Comparison of ENCODE assay signal across 11 cellular contexts in genomic region chr12:6224550-6224949, GRCh38. TPM values are rescaled to one million over a fixed set of nuclear protein-coding genes. Genes with fewer than 3 reads are reported as not detected.
DNase-seq lines count a peak whose midpoint lies in the region; ATAC-seq and TF ChIP-seq lines count a peak whose summit lies in the region.
"Had no signal": no experiment of that assay in that cellular context is flagged by ENCODE, and none has a peak within 500 bp of the region (broad histone marks: within the 10 kb centered on the region; RNA-seq: fewer than 3 reads in every experiment).

No MANE protein-coding gene starts in this region.

- intact Hi-C loops in Caco-2 (cut with micrococcal nuclease; ENCODE audit: unreplicated experiment), result no loop called here

- H3K4me3 ChIP-seq in Caco-2 (ENCODE audit: low read depth, low read length) (no peak overlapping the region), retinal pigment epithelial cell (ENCODE audit: low read length) (no peak overlapping the region)

- H3K9me3 Mint-ChIP-seq in Caco-2 (ENCODE audit: unreplicated experiment), result no peaks in the 10 kb centered on the region

- peaks cover 74% of the 10 kb centered on the region for H3K4me1 ChIP-seq in Caco-2

- H3K36me3 Mint-ChIP-seq in Caco-2 (ENCODE audit: insufficient read depth, unreplicated experiment), result peaks cover 31% of the 10 kb centered on the region

- H3K4me3 Mint-ChIP-seq in Caco-2 (ENCODE audit: unreplicated experiment), result no peak overlapping the region

- peaks cover 56% of the 10 kb centered on the region for H3K4me1 Mint-ChIP-seq in Caco-2 (ENCODE audit: low read depth, unreplicated experiment)

- no peaks in the 10 kb centered on the region for H3K27me3 Mint-ChIP-seq in Caco-2 (ENCODE audit: insufficient read depth, unreplicated experiment)

- no peaks in the 10 kb centered on the region for H3K27me3 ChIP-seq in Caco-2 (replicated peaks; ENCODE audit: control insufficient read depth, insufficient read depth, low read length)

- peak overlapping the region; percentile 73 for H3K27ac Mint-ChIP-seq in Caco-2 (ENCODE audit: unreplicated experiment)

- POLR2A ChIA-PET in Caco-2 (lab: Charles Lee), result no interaction called here

- ATAC-seq in SK-N-SH treated with all-trans-retinoic acid at 6 μM for 48 hours (peak; percentile 67), HG03378 (IDR thresholded peaks at IDR 0.05; ENCODE audit: unreplicated experiment) (no peak)

- CTCF ChIA-PET in Caco-2 (lab: Charles Lee), result no interaction called here

- BruUV-seq in Caco-2 (replicated peaks; lab: Mats Ljungman, UMichigan), result no TSS peak

- H3K36me3 ChIP-seq in Caco-2 (ENCODE audit: control insufficient read depth, insufficient read depth, low read length), result peaks cover 4% of the 10 kb centered on the region

- no peaks in the 10 kb centered on the region for H3K9me3 ChIP-seq in Caco-2

- DNase-seq in Caco-2 (no peak), glomerular visceral epithelial cell (ENCODE audit: extremely low spot score) (peak; percentile 38), retinal pigment epithelial cell (ENCODE audit: low read depth) (peak; percentile 62), NCI-H1436 treated with DMSO at 0.1 percent for 48 hours (lab: John Stamatoyannopoulos, UW) (no peak), inferior parietal cortex (ENCODE audit: extremely low spot score) (no peak)
- no peak for DNase-seq in activated CD4-positive, alpha-beta T cell treated with anti-CD3 and anti-CD28 coated beads, Interleukin-2, amount 50 U/mL, for 48 hours
- DNase-seq: central memory CD4-positive, alpha-beta T cell; mesendoderm; NCI-H226 had no signal

- no peak for TF ChIP-seq CTCF in Caco-2 (IDR thresholded peaks at IDR 0.05; ENCODE audit: insufficient read depth in 1 of 2, low read depth in 1 of 2, low read length in 1 of 2, severe bottlenecking in 1 of 2, unreplicated experiment in 1 of 2)
- TF ChIP-seq CTCF in retinal pigment epithelial cell (conservative IDR thresholded peaks at IDR 0.05; ENCODE audit: low read depth, low read length), result no peak

TF ChIP-seq in SK-N-SH treated with all-trans-retinoic acid at 6 μM for 48 hours, 23 proteins besides CTCF, POLR2A, EP300 and RAD21:
- TF ChIP-seq ESRRG (CRISPR knock-in tag; IDR thresholded peaks at IDR 0.05), result no peak
- TF ChIP-seq CSDC2 (CRISPR knock-in tag; IDR thresholded peaks at IDR 0.05), result no peak
- no peak for TF ChIP-seq BACH2 (CRISPR knock-in tag; IDR thresholded peaks at IDR 0.05; ENCODE audit: borderline replicate concordance)
- TF ChIP-seq OSR1 (CRISPR knock-in tag; IDR thresholded peaks at IDR 0.05), result no peak
- no peak for TF ChIP-seq ZFP30 (CRISPR knock-in tag; IDR thresholded peaks at IDR 0.05)
- no peak for TF ChIP-seq ZFP3 (CRISPR knock-in tag; IDR thresholded peaks at IDR 0.05)
- TF ChIP-seq PPARA (CRISPR knock-in tag; IDR thresholded peaks at IDR 0.05; ENCODE audit: borderline replicate concordance), result no peak
- no peak for TF ChIP-seq RARB (CRISPR knock-in tag; IDR thresholded peaks at IDR 0.05)
- no peak for TF ChIP-seq ZNF8 (CRISPR knock-in tag; IDR thresholded peaks at IDR 0.05)
- TF ChIP-seq TOX (CRISPR knock-in tag; IDR thresholded peaks at IDR 0.05; ENCODE audit: borderline replicate concordance), result no peak
- TF ChIP-seq ISL1 (CRISPR knock-in tag; IDR thresholded peaks at IDR 0.05), result no peak
- no peak for TF ChIP-seq ZNF565 (CRISPR knock-in tag; conservative IDR thresholded peaks at IDR 0.05; ENCODE audit: low read depth)
- TF ChIP-seq ZC3H10 (CRISPR knock-in tag; IDR thresholded peaks at IDR 0.05), result no peak
TF ChIP-seq in SK-N-SH treated with all-trans-retinoic acid at 6 μM for 48 hours: peak in this region for 0.

RNA-seq across cellular contexts. Expression of gene CD9, which starts 24.4 kb away (rescaled TPM):
- 170 and 179 TPM in 2 replicates for total RNA-seq in Caco-2 (2022)

Comparison
In these comparisons a context has a peak if more than half of its experiments do, and no peak if none do; other contexts are left out.
1. DNase-seq: peak in glomerular visceral epithelial cell (single experiment) and retinal pigment epithelial cell (single experiment); none in Caco-2 (0 of 2), activated CD4-positive, alpha-beta T cell treated with anti-CD3 and anti-CD28 coated beads, Interleukin-2, amount 50 U/mL, for 48 hours (0 of 2), NCI-H1436 treated with DMSO at 0.1 percent for 48 hours (single experiment) and inferior parietal cortex (single experiment).